ENCODE assay signal across 15 cellular contexts in genomic region chr9:130791279-130791894, GRCh38. TPM values are rescaled to one million over a fixed set of nuclear protein-coding genes. Genes with fewer than 3 reads are reported as not detected.
A peak's percentile ranks its signal among the peaks of the same experiment; 100 is the strongest.
DNase-seq lines count a peak whose midpoint lies in the region; ATAC-seq and TF ChIP-seq lines count a peak whose summit lies in the region.
"Had no signal": no experiment of that assay in that cellular context is flagged by ENCODE, and none has a peak within 500 bp of the region (broad histone marks: within the 10 kb centered on the region; RNA-seq: fewer than 3 reads in every experiment).

No MANE protein-coding gene starts in this region.

- 78% methylated on average over 7 of the region's 7 CpGs for WGBS in esophagus muscularis mucosa

- peak; percentile 40 to 54 for DNase-seq in SJCRH30
- DNase-seq in esophagus muscularis mucosa (ENCODE audit: extremely low spot score), result no peak
- DNase-seq in mucosa of gallbladder (ENCODE audit: low spot score), result peak; percentile 22
- DNase-seq in chondrocyte (ENCODE audit: low spot score), result no peak
- DNase-seq in GOT3 (lab: John Stamatoyannopoulos, UW), result no peak
- DNase-seq: BE2C; CD4-positive, alpha-beta memory T cell; DMS79 treated with DMSO at 0.1 percent for 48 hours; EL had no signal

- TF ChIP-seq EP300 in esophagus muscularis mucosa (IDR thresholded peaks at IDR 0.05), result no peak

- H3K4me1 Mint-ChIP-seq in chondrocyte (ENCODE audit: low read depth), result peaks cover 25% of the 10 kb centered on the region

- H3K9me3 ChIP-seq in SJCRH30 (replicated peaks), result peaks cover 5% of the 10 kb centered on the region
- H3K9me3 ChIP-seq in esophagus muscularis mucosa, result peaks cover 0 to 13% (median 8%) of the 10 kb centered on the region in 4 donors
- H3K9me3 ChIP-seq in stomach smooth muscle (ENCODE audit: control insufficient read depth in 2 of 2, low read length in 2 of 2), result peaks cover 3 to 7% of the 10 kb centered on the region in 2 donors

- H3K36me3 ChIP-seq in SJCRH30, result no peaks in the 10 kb centered on the region
- no peaks in the 10 kb centered on the region for H3K36me3 ChIP-seq in esophagus muscularis mucosa
- H3K36me3 ChIP-seq in stomach smooth muscle (ENCODE audit: control insufficient read depth in 2 of 2, insufficient read depth in 2 of 2, low read length in 2 of 2), result no peaks in the 10 kb centered on the region
- H3K36me3 ChIP-seq: BE2C had no signal

- H3K9ac ChIP-seq in stomach smooth muscle (ENCODE audit: low read length in 2 of 2), result no peak overlapping the region

- no peak overlapping the region for H3K27ac Mint-ChIP-seq in chondrocyte (ENCODE audit: unreplicated experiment)

- H3K27me3 Mint-ChIP-seq in chondrocyte (ENCODE audit: low read depth), result no peaks in the 10 kb centered on the region
- H3K27me3 Mint-ChIP-seq: CD4-positive, alpha-beta memory T cell had no signal

- ATAC-seq in GM21390 (IDR thresholded peaks at IDR 0.05; ENCODE audit: unreplicated experiment) (no peak), GM18520 (IDR thresholded peaks at IDR 0.05; ENCODE audit: unreplicated experiment) (no peak)
- ATAC-seq: A549, HCT116 had no signal

- H3K27ac ChIP-seq in SJCRH30, result no peak overlapping the region
- H3K27ac ChIP-seq in esophagus muscularis mucosa (replicated peaks in 1 of 4), result peak overlapping the region in 3 of 4 donors; percentile 20 to 83 (median 26)
- H3K27ac ChIP-seq in stomach smooth muscle (ENCODE audit: low read length), result peak overlapping the region; percentile 0
- H3K27ac ChIP-seq: A549, C4-2B had no signal

- H3K4me3 ChIP-seq in SJCRH30 (no peak overlapping the region), esophagus muscularis mucosa (no peak overlapping the region), stomach smooth muscle (ENCODE audit: low read length in 2 of 2) (no peak overlapping the region)
- H3K4me3 ChIP-seq: A549 had no signal

- peaks cover 17% of the 10 kb centered on the region for H3K9me3 Mint-ChIP-seq in chondrocyte (ENCODE audit: low read depth)

- H3K27me3 ChIP-seq in SJCRH30 (no peaks in the 10 kb centered on the region), esophagus muscularis mucosa (no peaks in the 10 kb centered on the region), stomach smooth muscle (ENCODE audit: control insufficient read depth in 1 of 2, insufficient read depth in 2 of 2, low read length in 2 of 2) (no peaks in the 10 kb centered on the region)
- H3K27me3 ChIP-seq: BE2C had no signal

- TF ChIP-seq POLR2A in esophagus muscularis mucosa (IDR thresholded peaks at IDR 0.05; ENCODE audit: low read depth), result no peak

- H3K36me3 Mint-ChIP-seq in chondrocyte (ENCODE audit: low read depth), result peaks cover 9% of the 10 kb centered on the region

- no peak overlapping the region for H3K4me3 Mint-ChIP-seq in chondrocyte (ENCODE audit: unreplicated experiment)
- H3K4me3 Mint-ChIP-seq: CD4-positive, alpha-beta memory T cell had no signal

- no peak for TF ChIP-seq CTCF in esophagus muscularis mucosa (IDR thresholded peaks at IDR 0.05)
- TF ChIP-seq CTCF in chondrocyte (IDR thresholded peaks at IDR 0.05), result no peak

- intact Hi-C loops in esophagus muscularis mucosa (cut with DNase I), result no loop called here

- H3K4me1 ChIP-seq in SJCRH30 (no peaks in the 10 kb centered on the region), esophagus muscularis mucosa (peaks cover 14 to 59% (median 39%) of the 10 kb centered on the region in 4 donors), stomach smooth muscle (ENCODE audit: control insufficient read depth, insufficient read depth, low read length) (peaks cover 29% of the 10 kb centered on the region)

RNA-seq across cellular contexts. Expression of gene ABL1, which starts 43.7 kb away (rescaled TPM):
- 57.2 and 58.0 TPM in 2 replicates for total RNA-seq in SJCRH30 (2014; rRNA removed; shearing (Covaris generic))
- total RNA-seq in esophagus muscularis mucosa (100 to 1,000 TPM in 3 of 4 donors, 10 to 100 TPM in 1; 90.9 to 151 (median 133) TPM), mucosa of gallbladder (85.9 TPM), chondrocyte (73.6 to 93.7 TPM (median 91.5 TPM) in 3 replicates)

Comparison
In these comparisons a context has a peak if more than half of its experiments do, and no peak if none do; other contexts are left out.
1. DNase-seq: peak in SJCRH30 (2 of 2) and mucosa of gallbladder (single experiment); none in esophagus muscularis mucosa (single experiment), chondrocyte (single experiment) and GOT3 (single experiment).